In the genomic region with DNA sequence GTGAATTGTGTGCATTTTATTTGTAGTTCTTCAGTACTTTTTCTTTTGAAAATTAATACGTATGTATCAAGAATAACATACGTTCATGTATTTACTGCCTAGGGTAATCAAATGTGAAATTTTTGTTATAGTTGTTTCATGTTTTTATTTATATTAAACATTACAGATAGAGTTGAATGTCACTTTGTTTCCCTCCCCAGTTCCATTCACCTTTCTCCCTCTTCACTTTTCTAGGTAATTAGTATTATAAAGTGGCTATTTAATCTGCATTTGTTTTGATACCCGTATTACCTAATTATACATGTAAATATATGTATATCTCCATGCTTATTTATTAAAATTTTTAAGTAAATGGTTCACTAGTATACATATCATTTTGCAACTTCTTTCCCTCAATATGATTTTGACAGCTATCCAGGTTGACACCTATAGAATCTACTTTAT, we compare ENCODE assay signal across 15 cellular contexts. TPM values are rescaled to one million over a fixed set of nuclear protein-coding genes. Genes with fewer than 3 reads are reported as not detected.
A peak's percentile ranks its signal among the peaks of the same experiment; 100 is the strongest.
DNase-seq lines count a peak whose midpoint lies in the region; ATAC-seq and TF ChIP-seq lines count a peak whose summit lies in the region.
"Had no signal": no experiment of that assay in that cellular context is flagged by ENCODE, and none has a peak within 500 bp of the region (broad histone marks: within the 10 kb centered on the region; RNA-seq: fewer than 3 reads in every experiment).

No MANE protein-coding gene starts in this region.

- H3K27ac Mint-ChIP-seq in T-helper 1 cell treated with Interleukin-12 subunit alpha and Interleukin-12 subunit beta and Interleukin-4 antibody, amounts not matched to agents 30 μg/mL and 1 μg/mL, for 36 hours: no peak overlapping the region
- no peak overlapping the region for H3K27ac Mint-ChIP-seq in GM23338
- no peak overlapping the region for H3K27ac Mint-ChIP-seq in activated T-helper 2 cell treated with anti-CD3 and anti-CD28 coated beads, Interferon-gamma antibody, Interleukin-2, Interleukin-4, amounts not matched to agents 10 μg/mL and 5 μg/mL and 100 μg/mL, durations not matched to agents 14 hours and 24 hours and 36 hours
- no peak overlapping the region for H3K27ac Mint-ChIP-seq in natural killer cell treated with Interleukin-12 subunit alpha and Interleukin-12 subunit beta and Interleukin-15 and Interleukin-18, amount 100 ng/mL, for 72 hours

- peaks cover 69% of the 10 kb centered on the region for H3K27me3 Mint-ChIP-seq in T-helper 1 cell treated with Interleukin-12 subunit alpha and Interleukin-12 subunit beta and Interleukin-4 antibody, amounts not matched to agents 30 μg/mL and 1 μg/mL, for 36 hours (ENCODE audit: low read depth)
- H3K27me3 Mint-ChIP-seq in GM23338 (ENCODE audit: insufficient read depth, low read depth, poor library complexity): peaks cover 62% of the 10 kb centered on the region
- H3K27me3 Mint-ChIP-seq in activated T-helper 2 cell treated with anti-CD3 and anti-CD28 coated beads, Interferon-gamma antibody, Interleukin-2, Interleukin-4, amounts not matched to agents 10 μg/mL and 5 μg/mL and 100 μg/mL, durations not matched to agents 14 hours and 24 hours and 36 hours (ENCODE audit: low read depth): peaks cover 64% of the 10 kb centered on the region
- H3K27me3 Mint-ChIP-seq in natural killer cell treated with Interleukin-12 subunit alpha and Interleukin-12 subunit beta and Interleukin-15 and Interleukin-18, amount 100 ng/mL, for 72 hours: peaks cover 48 to 62% of the 10 kb centered on the region in 2 donors

- peak overlapping the region; percentile 79; the same call in 1 of the 2 replicates for H3K4me2 ChIP-seq in GM23338

- no peaks in the 10 kb centered on the region for H3K36me3 ChIP-seq in GM23338 (ENCODE audit: insufficient read depth)
- H3K36me3 ChIP-seq: ovary, uterus had no signal

- DNase-seq in T-helper 1 cell (no peak), GM23338 (ENCODE audit: low spot score) (no peak), left colon (no peak), Kasumi-1 (lab: John Stamatoyannopoulos, UW) (no peak)
- no peak for DNase-seq in activated T-helper 2 cell treated with anti-CD3 and anti-CD28 coated beads, Interferon-gamma antibody, Interleukin-2, Interleukin-4, amounts not matched to agents 10 μg/mL and 5 μg/mL and 100 μg/mL, durations not matched to agents 14 hours and 24 hours and 36 hours (ENCODE audit: low spot score)
- DNase-seq in natural killer cell treated with Interleukin-12 subunit alpha and Interleukin-12 subunit beta and Interleukin-15 and Interleukin-18, amount 100 ng/mL, for 72 hours (ENCODE audit: low spot score): no peak
- DNase-seq: DMS153, NCI-H1048, ovary, uterus had no signal

- no peak overlapping the region for H3K27ac ChIP-seq in GM23338 (ENCODE audit: low read depth)
- H3K27ac ChIP-seq: uterus had no signal

- peaks cover 8% of the 10 kb centered on the region for H3K9me3 Mint-ChIP-seq in T-helper 1 cell treated with Interleukin-12 subunit alpha and Interleukin-12 subunit beta and Interleukin-4 antibody, amounts not matched to agents 30 μg/mL and 1 μg/mL, for 36 hours
- peaks cover 4% of the 10 kb centered on the region; the same call in 2 of the 3 replicates for H3K9me3 Mint-ChIP-seq in GM23338
- H3K9me3 Mint-ChIP-seq in activated T-helper 2 cell treated with anti-CD3 and anti-CD28 coated beads, Interferon-gamma antibody, Interleukin-2, Interleukin-4, amounts not matched to agents 10 μg/mL and 5 μg/mL and 100 μg/mL, durations not matched to agents 14 hours and 24 hours and 36 hours: peaks cover 10% of the 10 kb centered on the region
- H3K9me3 Mint-ChIP-seq in natural killer cell treated with Interleukin-12 subunit alpha and Interleukin-12 subunit beta and Interleukin-15 and Interleukin-18, amount 100 ng/mL, for 72 hours: no peaks in the 10 kb centered on the region

- H4K20me1 ChIP-seq in GM23338 (replicated peaks; ENCODE audit: insufficient read depth): no peaks in the 10 kb centered on the region

- peaks cover 6% of the 10 kb centered on the region; the same call in 1 of the 2 replicates for H3K4me1 ChIP-seq in GM23338 (ENCODE audit: insufficient read depth)
- H3K4me1 ChIP-seq: uterus had no signal

- no peak overlapping the region for H2AFZ ChIP-seq in GM23338

- no peaks in the 10 kb centered on the region for H3K9me2 ChIP-seq in GM23338 (ENCODE audit: insufficient read depth)

- no peaks in the 10 kb centered on the region for H3F3A ChIP-seq in GM23338 (replicated peaks; ENCODE audit: low read depth)

- peaks cover 10% of the 10 kb centered on the region for H3K4me1 Mint-ChIP-seq in T-helper 1 cell treated with Interleukin-12 subunit alpha and Interleukin-12 subunit beta and Interleukin-4 antibody, amounts not matched to agents 30 μg/mL and 1 μg/mL, for 36 hours (ENCODE audit: low read depth)
- peaks cover 4% of the 10 kb centered on the region; the same call in 1 of the 3 replicates for H3K4me1 Mint-ChIP-seq in GM23338
- peaks cover 7% of the 10 kb centered on the region for H3K4me1 Mint-ChIP-seq in activated T-helper 2 cell treated with anti-CD3 and anti-CD28 coated beads, Interferon-gamma antibody, Interleukin-2, Interleukin-4, amounts not matched to agents 10 μg/mL and 5 μg/mL and 100 μg/mL, durations not matched to agents 14 hours and 24 hours and 36 hours (ENCODE audit: low read depth)
- H3K4me1 Mint-ChIP-seq in natural killer cell treated with Interleukin-12 subunit alpha and Interleukin-12 subunit beta and Interleukin-15 and Interleukin-18, amount 100 ng/mL, for 72 hours (ENCODE audit: low read depth in 2 of 2): peaks cover 3 to 5% of the 10 kb centered on the region in 2 donors

- no peaks in the 10 kb centered on the region for H3K36me3 Mint-ChIP-seq in T-helper 1 cell treated with Interleukin-12 subunit alpha and Interleukin-12 subunit beta and Interleukin-4 antibody, amounts not matched to agents 30 μg/mL and 1 μg/mL, for 36 hours (ENCODE audit: low read depth)
- no peaks in the 10 kb centered on the region for H3K36me3 Mint-ChIP-seq in GM23338 (ENCODE audit: low read depth)
- peaks cover 4% of the 10 kb centered on the region for H3K36me3 Mint-ChIP-seq in activated T-helper 2 cell treated with anti-CD3 and anti-CD28 coated beads, Interferon-gamma antibody, Interleukin-2, Interleukin-4, amounts not matched to agents 10 μg/mL and 5 μg/mL and 100 μg/mL, durations not matched to agents 14 hours and 24 hours and 36 hours (ENCODE audit: low read depth)
- H3K36me3 Mint-ChIP-seq in natural killer cell treated with Interleukin-12 subunit alpha and Interleukin-12 subunit beta and Interleukin-15 and Interleukin-18, amount 100 ng/mL, for 72 hours: peaks cover 11% of the 10 kb centered on the region

- no peak for TF ChIP-seq CTCF in GM23338 (conservative IDR thresholded peaks at IDR 0.05; ENCODE audit: low read depth in 2 of 2)

- intact Hi-C loops in activated T-helper 2 cell treated with anti-CD3 and anti-CD28 coated beads, Interferon-gamma antibody, Interleukin-2, Interleukin-4, amounts not matched to agents 10 μg/mL and 5 μg/mL and 100 μg/mL, durations not matched to agents 14 hours and 24 hours and 36 hours (cut with micrococcal nuclease): loop anchor here (5.0 to 10.0 kb wide), 2 partner anchors 663 to 950 kb away; partner anchors contain the start of gene KLHDC10
- intact Hi-C loops in left colon (cut with DNase I, micrococcal nuclease): no loop called here

- ATAC-seq in GM23338 (no peak), HG03460 (IDR thresholded peaks at IDR 0.05; ENCODE audit: unreplicated experiment) (no peak), left colon (no peak)
- ATAC-seq in natural killer cell treated with Interleukin-12 subunit alpha and Interleukin-12 subunit beta and Interleukin-15 and Interleukin-18, amount 100 ng/mL, for 72 hours: no peak
- ATAC-seq: esophagus mucosa, GM12878 had no signal

- H3K79me2 ChIP-seq in GM23338 (replicated peaks; ENCODE audit: insufficient read depth): no peaks in the 10 kb centered on the region

- H3K4me3 ChIP-seq in GM23338: no peak overlapping the region

- H3K4me3 Mint-ChIP-seq in T-helper 1 cell treated with Interleukin-12 subunit alpha and Interleukin-12 subunit beta and Interleukin-4 antibody, amounts not matched to agents 30 μg/mL and 1 μg/mL, for 36 hours: peak overlapping the region; percentile 80
- H3K4me3 Mint-ChIP-seq in GM23338: peak overlapping the region; percentile 78; the same call in 2 of the 3 replicates
- H3K4me3 Mint-ChIP-seq in activated T-helper 2 cell treated with anti-CD3 and anti-CD28 coated beads, Interferon-gamma antibody, Interleukin-2, Interleukin-4, amounts not matched to agents 10 μg/mL and 5 μg/mL and 100 μg/mL, durations not matched to agents 14 hours and 24 hours and 36 hours (ENCODE audit: low read depth): peak overlapping the region; percentile 81
- H3K4me3 Mint-ChIP-seq in natural killer cell treated with Interleukin-12 subunit alpha and Interleukin-12 subunit beta and Interleukin-15 and Interleukin-18, amount 100 ng/mL, for 72 hours: peak overlapping the region; percentile 89

- peaks cover 83% of the 10 kb centered on the region for H3K27me3 ChIP-seq in GM23338 (ENCODE audit: insufficient read depth)
- H3K27me3 ChIP-seq: ovary had no signal

TF ChIP-seq in GM23338, 12 proteins besides CTCF, POLR2A, EP300 and RAD21 (continues in another document):
- TF ChIP-seq ETS1 (IDR thresholded peaks at IDR 0.05): no peak

RNA-seq across cellular contexts. Expression of gene KLF14, which starts 1.3 kb away (rescaled TPM):
- not detected in 2 replicates for total RNA-seq in GM23338 (2014; rRNA removed; shearing (Covaris generic))
- polyA plus RNA-seq in GM23338 (2016; fragmentation: Nextera tagmentation; extraction: Ambion mirVana): not detected in 2 replicates
- not detected in 2 replicates for total RNA-seq in activated T-helper 2 cell treated with anti-CD3 and anti-CD28 coated beads, Interferon-gamma antibody, Interleukin-2, Interleukin-4, amounts not matched to agents 10 μg/mL and 5 μg/mL and 100 μg/mL, durations not matched to agents 14 hours and 24 hours and 36 hours
- not detected for total RNA-seq in natural killer cell treated with Interleukin-12 subunit alpha and Interleukin-12 subunit beta and Interleukin-15 and Interleukin-18, amount 100 ng/mL, for 72 hours
- total RNA-seq in left colon: not detected
- total RNA-seq: esophagus mucosa, lung microvascular endothelial cell had no signal
- polyA plus RNA-seq: GM12878 had no signal

RNA-seq across cellular contexts. Expression of gene TSGA13, which starts 49.0 kb away (rescaled TPM):
- not detected in 2 replicates for total RNA-seq in GM23338 (2014; rRNA removed; shearing (Covaris generic))
- not detected in 2 replicates for polyA plus RNA-seq in GM23338 (2016; fragmentation: Nextera tagmentation; extraction: Ambion mirVana)
- not detected in 2 replicates for total RNA-seq in activated T-helper 2 cell treated with anti-CD3 and anti-CD28 coated beads, Interferon-gamma antibody, Interleukin-2, Interleukin-4, amounts not matched to agents 10 μg/mL and 5 μg/mL and 100 μg/mL, durations not matched to agents 14 hours and 24 hours and 36 hours
- total RNA-seq in natural killer cell treated with Interleukin-12 subunit alpha and Interleukin-12 subunit beta and Interleukin-15 and Interleukin-18, amount 100 ng/mL, for 72 hours: not detected
- not detected for total RNA-seq in left colon
- total RNA-seq: esophagus mucosa, GM12878, lung microvascular endothelial cell, ovary had no signal
- polyA plus RNA-seq: GM12878, ovary had no signal
